ENCODE assay signal across 1 cellular context in the genomic region with DNA sequence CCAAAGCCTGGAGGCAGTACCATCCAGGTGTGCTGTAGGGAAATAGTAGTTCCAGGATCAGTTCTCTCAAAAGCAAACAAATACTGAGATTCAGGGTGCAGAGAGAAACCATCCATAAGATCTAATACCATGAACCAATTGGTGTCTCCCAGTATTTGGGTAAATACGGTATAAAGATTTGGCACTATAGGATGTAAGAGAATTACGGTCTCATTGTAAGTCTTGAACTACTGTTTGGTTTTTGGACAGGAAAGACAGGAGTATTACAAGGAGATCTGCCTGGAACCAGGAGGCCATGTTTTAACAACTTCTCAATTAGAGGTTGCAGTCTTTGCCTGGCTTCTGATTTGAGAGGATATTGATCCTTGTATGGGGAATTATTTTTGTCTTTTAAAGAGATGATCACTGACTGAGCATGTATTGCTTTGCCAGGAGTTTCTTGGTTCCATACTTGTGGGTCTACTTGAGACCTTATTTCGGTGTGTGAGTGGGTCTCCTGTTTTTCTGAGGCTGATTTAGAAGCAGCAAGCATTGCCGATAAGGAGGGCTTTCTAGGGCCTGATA.
TF ChIP-seq lines count a peak whose summit lies in the region.

No MANE protein-coding gene starts in this region.

TF ChIP-seq in K562, 482 proteins besides CTCF, POLR2A, EP300 and RAD21 (continues in another document):
- TF ChIP-seq ZNF431 (CRISPR knock-in tag; IDR thresholded peaks at IDR 0.05) (peak; percentile 83), NFIC (IDR thresholded peaks at IDR 0.05) (peak; percentile 54; the same call in 1 of the 2 replicates), MAFK (IDR thresholded peaks at IDR 0.05; ENCODE audit: low read length) (peak; percentile 74)
- TF ChIP-seq, protein P1, sequence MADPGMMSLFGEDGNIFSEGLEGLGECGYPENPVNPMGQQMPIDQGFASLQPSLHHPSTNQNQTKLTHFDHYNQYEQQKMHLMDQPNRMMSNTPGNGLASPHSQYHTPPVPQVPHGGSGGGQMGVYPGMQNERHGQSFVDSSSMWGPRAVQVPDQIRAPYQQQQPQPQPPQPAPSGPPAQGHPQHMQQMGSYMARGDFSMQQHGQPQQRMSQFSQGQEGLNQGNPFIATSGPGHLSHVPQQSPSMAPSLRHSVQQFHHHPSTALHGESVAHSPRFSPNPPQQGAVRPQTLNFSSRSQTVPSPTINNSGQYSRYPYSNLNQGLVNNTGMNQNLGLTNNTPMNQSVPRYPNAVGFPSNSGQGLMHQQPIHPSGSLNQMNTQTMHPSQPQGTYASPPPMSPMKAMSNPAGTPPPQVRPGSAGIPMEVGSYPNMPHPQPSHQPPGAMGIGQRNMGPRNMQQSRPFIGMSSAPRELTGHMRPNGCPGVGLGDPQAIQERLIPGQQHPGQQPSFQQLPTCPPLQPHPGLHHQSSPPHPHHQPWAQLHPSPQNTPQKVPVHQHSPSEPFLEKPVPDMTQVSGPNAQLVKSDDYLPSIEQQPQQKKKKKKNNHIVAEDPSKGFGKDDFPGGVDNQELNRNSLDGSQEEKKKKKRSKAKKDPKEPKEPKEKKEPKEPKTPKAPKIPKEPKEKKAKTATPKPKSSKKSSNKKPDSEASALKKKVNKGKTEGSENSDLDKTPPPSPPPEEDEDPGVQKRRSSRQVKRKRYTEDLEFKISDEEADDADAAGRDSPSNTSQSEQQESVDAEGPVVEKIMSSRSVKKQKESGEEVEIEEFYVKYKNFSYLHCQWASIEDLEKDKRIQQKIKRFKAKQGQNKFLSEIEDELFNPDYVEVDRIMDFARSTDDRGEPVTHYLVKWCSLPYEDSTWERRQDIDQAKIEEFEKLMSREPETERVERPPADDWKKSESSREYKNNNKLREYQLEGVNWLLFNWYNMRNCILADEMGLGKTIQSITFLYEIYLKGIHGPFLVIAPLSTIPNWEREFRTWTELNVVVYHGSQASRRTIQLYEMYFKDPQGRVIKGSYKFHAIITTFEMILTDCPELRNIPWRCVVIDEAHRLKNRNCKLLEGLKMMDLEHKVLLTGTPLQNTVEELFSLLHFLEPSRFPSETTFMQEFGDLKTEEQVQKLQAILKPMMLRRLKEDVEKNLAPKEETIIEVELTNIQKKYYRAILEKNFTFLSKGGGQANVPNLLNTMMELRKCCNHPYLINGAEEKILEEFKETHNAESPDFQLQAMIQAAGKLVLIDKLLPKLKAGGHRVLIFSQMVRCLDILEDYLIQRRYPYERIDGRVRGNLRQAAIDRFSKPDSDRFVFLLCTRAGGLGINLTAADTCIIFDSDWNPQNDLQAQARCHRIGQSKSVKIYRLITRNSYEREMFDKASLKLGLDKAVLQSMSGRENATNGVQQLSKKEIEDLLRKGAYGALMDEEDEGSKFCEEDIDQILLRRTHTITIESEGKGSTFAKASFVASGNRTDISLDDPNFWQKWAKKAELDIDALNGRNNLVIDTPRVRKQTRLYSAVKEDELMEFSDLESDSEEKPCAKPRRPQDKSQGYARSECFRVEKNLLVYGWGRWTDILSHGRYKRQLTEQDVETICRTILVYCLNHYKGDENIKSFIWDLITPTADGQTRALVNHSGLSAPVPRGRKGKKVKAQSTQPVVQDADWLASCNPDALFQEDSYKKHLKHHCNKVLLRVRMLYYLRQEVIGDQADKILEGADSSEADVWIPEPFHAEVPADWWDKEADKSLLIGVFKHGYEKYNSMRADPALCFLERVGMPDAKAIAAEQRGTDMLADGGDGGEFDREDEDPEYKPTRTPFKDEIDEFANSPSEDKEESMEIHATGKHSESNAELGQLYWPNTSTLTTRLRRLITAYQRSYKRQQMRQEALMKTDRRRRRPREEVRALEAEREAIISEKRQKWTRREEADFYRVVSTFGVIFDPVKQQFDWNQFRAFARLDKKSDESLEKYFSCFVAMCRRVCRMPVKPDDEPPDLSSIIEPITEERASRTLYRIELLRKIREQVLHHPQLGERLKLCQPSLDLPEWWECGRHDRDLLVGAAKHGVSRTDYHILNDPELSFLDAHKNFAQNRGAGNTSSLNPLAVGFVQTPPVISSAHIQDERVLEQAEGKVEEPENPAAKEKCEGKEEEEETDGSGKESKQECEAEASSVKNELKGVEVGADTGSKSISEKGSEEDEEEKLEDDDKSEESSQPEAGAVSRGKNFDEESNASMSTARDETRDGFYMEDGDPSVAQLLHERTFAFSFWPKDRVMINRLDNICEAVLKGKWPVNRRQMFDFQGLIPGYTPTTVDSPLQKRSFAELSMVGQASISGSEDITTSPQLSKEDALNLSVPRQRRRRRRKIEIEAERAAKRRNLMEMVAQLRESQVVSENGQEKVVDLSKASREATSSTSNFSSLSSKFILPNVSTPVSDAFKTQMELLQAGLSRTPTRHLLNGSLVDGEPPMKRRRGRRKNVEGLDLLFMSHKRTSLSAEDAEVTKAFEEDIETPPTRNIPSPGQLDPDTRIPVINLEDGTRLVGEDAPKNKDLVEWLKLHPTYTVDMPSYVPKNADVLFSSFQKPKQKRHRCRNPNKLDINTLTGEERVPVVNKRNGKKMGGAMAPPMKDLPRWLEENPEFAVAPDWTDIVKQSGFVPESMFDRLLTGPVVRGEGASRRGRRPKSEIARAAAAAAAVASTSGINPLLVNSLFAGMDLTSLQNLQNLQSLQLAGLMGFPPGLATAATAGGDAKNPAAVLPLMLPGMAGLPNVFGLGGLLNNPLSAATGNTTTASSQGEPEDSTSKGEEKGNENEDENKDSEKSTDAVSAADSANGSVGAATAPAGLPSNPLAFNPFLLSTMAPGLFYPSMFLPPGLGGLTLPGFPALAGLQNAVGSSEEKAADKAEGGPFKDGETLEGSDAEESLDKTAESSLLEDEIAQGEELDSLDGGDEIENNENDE (IDR thresholded peaks at IDR 0.05; ENCODE audit: low read depth, low read length): peak; percentile 98
- TF ChIP-seq, protein P2, sequence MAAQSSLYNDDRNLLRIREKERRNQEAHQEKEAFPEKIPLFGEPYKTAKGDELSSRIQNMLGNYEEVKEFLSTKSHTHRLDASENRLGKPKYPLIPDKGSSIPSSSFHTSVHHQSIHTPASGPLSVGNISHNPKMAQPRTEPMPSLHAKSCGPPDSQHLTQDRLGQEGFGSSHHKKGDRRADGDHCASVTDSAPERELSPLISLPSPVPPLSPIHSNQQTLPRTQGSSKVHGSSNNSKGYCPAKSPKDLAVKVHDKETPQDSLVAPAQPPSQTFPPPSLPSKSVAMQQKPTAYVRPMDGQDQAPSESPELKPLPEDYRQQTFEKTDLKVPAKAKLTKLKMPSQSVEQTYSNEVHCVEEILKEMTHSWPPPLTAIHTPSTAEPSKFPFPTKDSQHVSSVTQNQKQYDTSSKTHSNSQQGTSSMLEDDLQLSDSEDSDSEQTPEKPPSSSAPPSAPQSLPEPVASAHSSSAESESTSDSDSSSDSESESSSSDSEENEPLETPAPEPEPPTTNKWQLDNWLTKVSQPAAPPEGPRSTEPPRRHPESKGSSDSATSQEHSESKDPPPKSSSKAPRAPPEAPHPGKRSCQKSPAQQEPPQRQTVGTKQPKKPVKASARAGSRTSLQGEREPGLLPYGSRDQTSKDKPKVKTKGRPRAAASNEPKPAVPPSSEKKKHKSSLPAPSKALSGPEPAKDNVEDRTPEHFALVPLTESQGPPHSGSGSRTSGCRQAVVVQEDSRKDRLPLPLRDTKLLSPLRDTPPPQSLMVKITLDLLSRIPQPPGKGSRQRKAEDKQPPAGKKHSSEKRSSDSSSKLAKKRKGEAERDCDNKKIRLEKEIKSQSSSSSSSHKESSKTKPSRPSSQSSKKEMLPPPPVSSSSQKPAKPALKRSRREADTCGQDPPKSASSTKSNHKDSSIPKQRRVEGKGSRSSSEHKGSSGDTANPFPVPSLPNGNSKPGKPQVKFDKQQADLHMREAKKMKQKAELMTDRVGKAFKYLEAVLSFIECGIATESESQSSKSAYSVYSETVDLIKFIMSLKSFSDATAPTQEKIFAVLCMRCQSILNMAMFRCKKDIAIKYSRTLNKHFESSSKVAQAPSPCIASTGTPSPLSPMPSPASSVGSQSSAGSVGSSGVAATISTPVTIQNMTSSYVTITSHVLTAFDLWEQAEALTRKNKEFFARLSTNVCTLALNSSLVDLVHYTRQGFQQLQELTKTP (IDR thresholded peaks at IDR 0.05; ENCODE audit: low read depth in 1 of 2, partially characterized antibody in 2 of 2): peak in 1 of 2 experiments; percentile 20
- TF ChIP-seq, protein P3, sequence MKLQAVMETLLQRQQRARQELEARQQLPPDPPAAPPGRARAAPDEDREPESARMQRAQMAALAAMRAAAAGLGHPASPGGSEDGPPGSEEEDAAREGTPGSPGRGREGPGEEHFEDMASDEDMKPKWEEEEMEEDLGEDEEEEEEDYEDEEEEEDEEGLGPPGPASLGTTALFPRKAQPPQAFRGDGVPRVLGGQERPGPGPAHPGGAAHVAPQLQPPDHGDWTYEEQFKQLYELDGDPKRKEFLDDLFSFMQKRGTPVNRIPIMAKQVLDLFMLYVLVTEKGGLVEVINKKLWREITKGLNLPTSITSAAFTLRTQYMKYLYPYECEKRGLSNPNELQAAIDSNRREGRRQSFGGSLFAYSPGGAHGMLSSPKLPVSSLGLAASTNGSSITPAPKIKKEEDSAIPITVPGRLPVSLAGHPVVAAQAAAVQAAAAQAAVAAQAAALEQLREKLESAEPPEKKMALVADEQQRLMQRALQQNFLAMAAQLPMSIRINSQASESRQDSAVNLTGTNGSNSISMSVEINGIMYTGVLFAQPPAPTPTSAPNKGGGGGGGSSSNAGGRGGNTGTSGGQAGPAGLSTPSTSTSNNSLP (IDR thresholded peaks at IDR 0.05; ENCODE audit: borderline replicate concordance, low read depth, low read length): 0 out of 2 replicates have a peak, but pooled peaks have one; percentile 58
- TF ChIP-seq, protein P4, sequence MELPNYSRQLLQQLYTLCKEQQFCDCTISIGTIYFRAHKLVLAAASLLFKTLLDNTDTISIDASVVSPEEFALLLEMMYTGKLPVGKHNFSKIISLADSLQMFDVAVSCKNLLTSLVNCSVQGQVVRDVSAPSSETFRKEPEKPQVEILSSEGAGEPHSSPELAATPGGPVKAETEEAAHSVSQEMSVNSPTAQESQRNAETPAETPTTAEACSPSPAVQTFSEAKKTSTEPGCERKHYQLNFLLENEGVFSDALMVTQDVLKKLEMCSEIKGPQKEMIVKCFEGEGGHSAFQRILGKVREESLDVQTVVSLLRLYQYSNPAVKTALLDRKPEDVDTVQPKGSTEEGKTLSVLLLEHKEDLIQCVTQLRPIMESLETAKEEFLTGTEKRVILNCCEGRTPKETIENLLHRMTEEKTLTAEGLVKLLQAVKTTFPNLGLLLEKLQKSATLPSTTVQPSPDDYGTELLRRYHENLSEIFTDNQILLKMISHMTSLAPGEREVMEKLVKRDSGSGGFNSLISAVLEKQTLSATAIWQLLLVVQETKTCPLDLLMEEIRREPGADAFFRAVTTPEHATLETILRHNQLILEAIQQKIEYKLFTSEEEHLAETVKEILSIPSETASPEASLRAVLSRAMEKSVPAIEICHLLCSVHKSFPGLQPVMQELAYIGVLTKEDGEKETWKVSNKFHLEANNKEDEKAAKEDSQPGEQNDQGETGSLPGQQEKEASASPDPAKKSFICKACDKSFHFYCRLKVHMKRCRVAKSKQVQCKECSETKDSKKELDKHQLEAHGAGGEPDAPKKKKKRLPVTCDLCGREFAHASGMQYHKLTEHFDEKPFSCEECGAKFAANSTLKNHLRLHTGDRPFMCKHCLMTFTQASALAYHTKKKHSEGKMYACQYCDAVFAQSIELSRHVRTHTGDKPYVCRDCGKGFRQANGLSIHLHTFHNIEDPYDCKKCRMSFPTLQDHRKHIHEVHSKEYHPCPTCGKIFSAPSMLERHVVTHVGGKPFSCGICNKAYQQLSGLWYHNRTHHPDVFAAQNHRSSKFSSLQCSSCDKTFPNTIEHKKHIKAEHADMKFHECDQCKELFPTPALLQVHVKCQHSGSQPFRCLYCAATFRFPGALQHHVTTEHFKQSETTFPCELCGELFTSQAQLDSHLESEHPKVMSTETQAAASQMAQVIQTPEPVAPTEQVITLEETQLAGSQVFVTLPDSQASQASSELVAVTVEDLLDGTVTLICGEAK (IDR thresholded peaks at IDR 0.05): peak; percentile 64
- TF ChIP-seq, protein P4 (CRISPR knock-in tag; IDR thresholded peaks at IDR 0.05): no peak
- TF ChIP-seq, protein P5, sequence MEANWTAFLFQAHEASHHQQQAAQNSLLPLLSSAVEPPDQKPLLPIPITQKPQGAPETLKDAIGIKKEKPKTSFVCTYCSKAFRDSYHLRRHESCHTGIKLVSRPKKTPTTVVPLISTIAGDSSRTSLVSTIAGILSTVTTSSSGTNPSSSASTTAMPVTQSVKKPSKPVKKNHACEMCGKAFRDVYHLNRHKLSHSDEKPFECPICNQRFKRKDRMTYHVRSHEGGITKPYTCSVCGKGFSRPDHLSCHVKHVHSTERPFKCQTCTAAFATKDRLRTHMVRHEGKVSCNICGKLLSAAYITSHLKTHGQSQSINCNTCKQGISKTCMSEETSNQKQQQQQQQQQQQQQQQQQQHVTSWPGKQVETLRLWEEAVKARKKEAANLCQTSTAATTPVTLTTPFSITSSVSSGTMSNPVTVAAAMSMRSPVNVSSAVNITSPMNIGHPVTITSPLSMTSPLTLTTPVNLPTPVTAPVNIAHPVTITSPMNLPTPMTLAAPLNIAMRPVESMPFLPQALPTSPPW (CRISPR knock-in tag; IDR thresholded peaks at IDR 0.05): no peak
